ENCODE assay signal across 1 cellular context in genomic region chr5:151005187-151005974, GRCh38.
TF ChIP-seq lines count a peak whose summit lies in the region.

No MANE protein-coding gene starts in this region.

TF ChIP-seq in HepG2, 621 proteins besides CTCF, POLR2A, EP300 and RAD21 (continues in another document):
- TF ChIP-seq HOXA7 (CRISPR knock-in tag; IDR thresholded peaks at IDR 0.05): no peak
- no peak for TF ChIP-seq LRRFIP1 (CRISPR knock-in tag; conservative IDR thresholded peaks at IDR 0.05)
- 0 out of 2 replicates have a peak, but pooled peaks have one; percentile 13 for TF ChIP-seq HMGXB3 (CRISPR knock-in tag; IDR thresholded peaks at IDR 0.05; ENCODE audit: borderline replicate concordance)
- TF ChIP-seq GATAD2A (CRISPR knock-in tag; IDR thresholded peaks at IDR 0.05): peak; percentile 47; the same call in 1 of the 2 replicates
- peak; percentile 61; the same call in 1 of the 2 replicates for TF ChIP-seq FOXO1 (CRISPR knock-in tag; IDR thresholded peaks at IDR 0.05)
- peak; percentile 64; the same call in 1 of the 2 replicates for TF ChIP-seq FOXP4 (CRISPR knock-in tag; IDR thresholded peaks at IDR 0.05)
- no peak for TF ChIP-seq NR2F6 (IDR thresholded peaks at IDR 0.05)
- peak; percentile 32; the same call in 1 of the 2 replicates for TF ChIP-seq NR2F6 (CRISPR knock-in tag; IDR thresholded peaks at IDR 0.05)
- TF ChIP-seq RARA (CRISPR knock-in tag; IDR thresholded peaks at IDR 0.05): 0 out of 2 replicates have a peak, but pooled peaks have one; percentile 17
- peak; percentile 33 for TF ChIP-seq YY1 (IDR thresholded peaks at IDR 0.05; ENCODE audit: insufficient read depth, insufficient replicate concordance, low read depth, low read length)
- TF ChIP-seq ZNF503 (CRISPR knock-in tag; IDR thresholded peaks at IDR 0.05): 0 out of 2 replicates have a peak, but pooled peaks have one; percentile 38
- TF ChIP-seq ZNF7 (CRISPR knock-in tag; IDR thresholded peaks at IDR 0.05): peak; percentile 60; the same call in 1 of the 2 replicates
- peak; percentile 38; the same call in 1 of the 2 replicates for TF ChIP-seq FOXK1 (CRISPR knock-in tag; IDR thresholded peaks at IDR 0.05; ENCODE audit: borderline replicate concordance, low read depth)
- TF ChIP-seq ZNF605 (CRISPR knock-in tag; IDR thresholded peaks at IDR 0.05): peak; percentile 60; the same call in 1 of the 2 replicates
- 0 out of 2 replicates have a peak, but pooled peaks have one; percentile 22 for TF ChIP-seq FOSL2 (CRISPR knock-in tag; IDR thresholded peaks at IDR 0.05)
- TF ChIP-seq HCFC1 (IDR thresholded peaks at IDR 0.05; ENCODE audit: low read depth, low read length): no peak
- TF ChIP-seq HNF1A (IDR thresholded peaks at IDR 0.05; ENCODE audit: low read depth): no peak
- TF ChIP-seq HNF1A (CRISPR knock-in tag; IDR thresholded peaks at IDR 0.05; ENCODE audit: borderline replicate concordance): no peak
- TF ChIP-seq HDAC2 (CRISPR knock-in tag; IDR thresholded peaks at IDR 0.05): peak; percentile 63; the same call in 1 of the 2 replicates
- TF ChIP-seq POGZ (CRISPR knock-in tag; IDR thresholded peaks at IDR 0.05): 0 out of 2 replicates have a peak, but pooled peaks have one; percentile 28
- no peak; the same call in 1 of the 2 replicates for TF ChIP-seq MXD4 (CRISPR knock-in tag; IDR thresholded peaks at IDR 0.05)
- peak; percentile 38; the same call in 1 of the 2 replicates for TF ChIP-seq ZNF441 (CRISPR knock-in tag; IDR thresholded peaks at IDR 0.05; ENCODE audit: borderline replicate concordance)
- TF ChIP-seq FOXA1 (IDR thresholded peaks at IDR 0.05): no peak
- TF ChIP-seq FOXA1 (CRISPR knock-in tag; IDR thresholded peaks at IDR 0.05): peak; percentile 56; the same call in 1 of the 2 replicates
- peak; percentile 78 for TF ChIP-seq ARID5B (CRISPR knock-in tag; IDR thresholded peaks at IDR 0.05)
- 0 out of 2 replicates have a peak, but pooled peaks have one; percentile 22 for TF ChIP-seq ZNF766 (CRISPR knock-in tag; IDR thresholded peaks at IDR 0.05; ENCODE audit: borderline replicate concordance)
- 0 out of 2 replicates have a peak, but pooled peaks have one; percentile 54 for TF ChIP-seq ZNF136 (CRISPR knock-in tag; IDR thresholded peaks at IDR 0.05; ENCODE audit: low read depth)
- TF ChIP-seq SALL1 (CRISPR knock-in tag; IDR thresholded peaks at IDR 0.05): peak; percentile 76
- peak; percentile 31; the same call in 1 of the 2 replicates for TF ChIP-seq PAXIP1 (CRISPR knock-in tag; conservative IDR thresholded peaks at IDR 0.05)
